In genomic region chr1:201114245-201115131, GRCh38 we compare ENCODE assay signal across 1 cellular context.
TF ChIP-seq lines count a peak whose summit lies in the region.

No MANE protein-coding gene starts in this region.

TF ChIP-seq in HepG2, 621 proteins besides CTCF, POLR2A, EP300 and RAD21 (continued from another document):
- TF ChIP-seq MTF2 (CRISPR knock-in tag; IDR thresholded peaks at IDR 0.05; ENCODE audit: borderline replicate concordance) (no peak; the same call in 1 of the 2 replicates), HNRNPK (IDR thresholded peaks at IDR 0.05; ENCODE audit: low read depth, low read length, poor library complexity, severe bottlenecking) (no peak), ZNF567 (CRISPR knock-in tag; IDR thresholded peaks at IDR 0.05; ENCODE audit: borderline replicate concordance) (no peak), IKZF4 (CRISPR knock-in tag; IDR thresholded peaks at IDR 0.05; ENCODE audit: borderline replicate concordance, low read depth, not compliant biosample characterization) (peak; percentile 38), JUND (CRISPR knock-in tag; IDR thresholded peaks at IDR 0.05) (no peak), ZNF263 (CRISPR knock-in tag; IDR thresholded peaks at IDR 0.05) (peak; percentile 29), SUZ12 (IDR thresholded peaks at IDR 0.05; ENCODE audit: low read depth, low read length) (peak; percentile 27; the same call in 1 of the 2 replicates), ZGPAT (CRISPR knock-in tag; IDR thresholded peaks at IDR 0.05) (no peak), MTA3 (CRISPR knock-in tag; IDR thresholded peaks at IDR 0.05) (no peak), ZFP91 (CRISPR knock-in tag; IDR thresholded peaks at IDR 0.05; ENCODE audit: borderline replicate concordance) (peak; percentile 51; the same call in 1 of the 2 replicates), ARHGAP35 (CRISPR knock-in tag; IDR thresholded peaks at IDR 0.05; ENCODE audit: borderline replicate concordance) (no peak), MBNL3 (CRISPR knock-in tag; conservative IDR thresholded peaks at IDR 0.05) (no peak), SMC3 (IDR thresholded peaks at IDR 0.05; ENCODE audit: low read length) (peak; percentile 65)
